Comparison of ENCODE assay signal across 7 cellular contexts in genomic region chr16:9134739-9135138, GRCh38. TPM values are rescaled to one million over a fixed set of nuclear protein-coding genes. Genes with fewer than 3 reads are reported as not detected.
A peak's percentile ranks its signal among the peaks of the same experiment; 100 is the strongest.
DNase-seq lines count a peak whose midpoint lies in the region; ATAC-seq and TF ChIP-seq lines count a peak whose summit lies in the region.

No MANE protein-coding gene starts in this region.

- DNase-seq in GM12865 (ENCODE audit: low read depth) (peak; percentile 90), NCI-H2171 (lab: John Stamatoyannopoulos, UW) (peak; percentile 16), dermis blood vessel endothelial cell (peak; percentile 76), mesenteric fat pad (ENCODE audit: low spot score) (peak; percentile 86)
- peak; percentile 46 to 49 for DNase-seq in activated CD4-positive, alpha-beta T cell treated with anti-CD3 and anti-CD28 coated beads for 24 hours (ENCODE audit: low read depth in 2 of 2)
- peak; percentile 24 to 73 for DNase-seq in stimulated activated effector memory CD8-positive, alpha-beta T cell treated with anti-CD3 and anti-CD28 coated beads, Interleukin-12 subunit alpha, Interleukin-12 subunit beta, amount 100 ng/mL, for 72 hours (ENCODE audit: low spot score in 2 of 2)

- H3K4me1 Mint-ChIP-seq in stimulated activated effector memory CD8-positive, alpha-beta T cell treated with anti-CD3 and anti-CD28 coated beads, Interleukin-12 subunit alpha, Interleukin-12 subunit beta, amount 100 ng/mL, for 72 hours, result peaks cover 28% of the 10 kb centered on the region

- ATAC-seq in HG02759 (IDR thresholded peaks at IDR 0.05; ENCODE audit: unreplicated experiment), result peak; percentile 61
- peak; percentile 89 for ATAC-seq in stimulated activated effector memory CD8-positive, alpha-beta T cell treated with anti-CD3 and anti-CD28 coated beads, Interleukin-12 subunit alpha, Interleukin-12 subunit beta, amount 100 ng/mL, for 72 hours

- peaks cover 6% of the 10 kb centered on the region for H3K36me3 Mint-ChIP-seq in stimulated activated effector memory CD8-positive, alpha-beta T cell treated with anti-CD3 and anti-CD28 coated beads, Interleukin-12 subunit alpha, Interleukin-12 subunit beta, amount 100 ng/mL, for 72 hours

- H3K4me3 ChIP-seq in GM12865 (ENCODE audit: low read depth, low read length), result no peak overlapping the region

- no peak overlapping the region for H3K4me3 Mint-ChIP-seq in stimulated activated effector memory CD8-positive, alpha-beta T cell treated with anti-CD3 and anti-CD28 coated beads, Interleukin-12 subunit alpha, Interleukin-12 subunit beta, amount 100 ng/mL, for 72 hours

- no peaks in the 10 kb centered on the region for H3K9me3 Mint-ChIP-seq in stimulated activated effector memory CD8-positive, alpha-beta T cell treated with anti-CD3 and anti-CD28 coated beads, Interleukin-12 subunit alpha, Interleukin-12 subunit beta, amount 100 ng/mL, for 72 hours

- no peak overlapping the region for H3K27ac Mint-ChIP-seq in stimulated activated effector memory CD8-positive, alpha-beta T cell treated with anti-CD3 and anti-CD28 coated beads, Interleukin-12 subunit alpha, Interleukin-12 subunit beta, amount 100 ng/mL, for 72 hours

- TF ChIP-seq CTCF in GM12865 (IDR thresholded peaks at IDR 0.05; ENCODE audit: insufficient read depth, low read depth, low read length, missing control alignments), result peak; percentile 73

RNA-seq across cellular contexts. Expression of gene HAPSTR1, which starts 43.3 kb away (rescaled TPM):
- 70.1 and 81.4 TPM in 2 replicates for total RNA-seq in dermis blood vessel endothelial cell
- total RNA-seq in mesenteric fat pad, result 57.7 TPM

Comparison
In these comparisons a context has a peak if more than half of its experiments do, and no peak if none do; other contexts are left out.
1. DNase-seq: peak in every context shown above with its lines; median percentile 90 in GM12865; 86 in mesenteric fat pad; 76 in dermis blood vessel endothelial cell; 48 in stimulated activated effector memory CD8-positive, alpha-beta T cell treated with anti-CD3 and anti-CD28 coated beads, Interleukin-12 subunit alpha, Interleukin-12 subunit beta, amount 100 ng/mL, for 72 hours; 48 in activated CD4-positive, alpha-beta T cell treated with anti-CD3 and anti-CD28 coated beads for 24 hours; 16 in NCI-H2171.